ENCODE assay signal across 19 cellular contexts in genomic region chr14:97113339-97113738, GRCh38.
"Had no signal": no experiment of that assay in that cellular context is flagged by ENCODE, and none has a peak within 500 bp of the region (broad histone marks: within the 10 kb centered on the region; RNA-seq: fewer than 3 reads in every experiment).

No MANE protein-coding gene starts in this region.

- H3K4me3 ChIP-seq: esophagus squamous epithelium, left ventricle myocardium inferior, mucosa of descending colon, thoracic aorta had no signal

- H3K4me3 Mint-ChIP-seq: activated B cell treated with CpG ODN at 0.5 μM for 24 hours; activated CD4-positive, alpha-beta T cell treated with anti-CD3 and anti-CD28 coated beads, Interleukin-2, amount 10 ng/mL, durations not matched to agents 7 days and 5 days; activated naive CD8-positive, alpha-beta T cell; naive thymus-derived CD8-positive, alpha-beta T cell had no signal

- H3K27ac Mint-ChIP-seq: activated B cell treated with CpG ODN at 0.5 μM for 24 hours; activated CD4-positive, alpha-beta T cell treated with anti-CD3 and anti-CD28 coated beads, Interleukin-2, amount 10 ng/mL, durations not matched to agents 7 days and 5 days; activated naive CD8-positive, alpha-beta T cell; naive thymus-derived CD8-positive, alpha-beta T cell had no signal

- H3K4me1 ChIP-seq: esophagus squamous epithelium, left ventricle myocardium inferior had no signal

- H3K27ac ChIP-seq: esophagus squamous epithelium, left ventricle myocardium inferior, neutrophil, thoracic aorta had no signal

- ATAC-seq: mucosa of descending colon; naive thymus-derived CD8-positive, alpha-beta T cell had no signal

- H3K36me3 Mint-ChIP-seq: activated naive CD8-positive, alpha-beta T cell had no signal

- H3K4me1 Mint-ChIP-seq: activated B cell treated with CpG ODN at 0.5 μM for 24 hours had no signal

- H3K27me3 Mint-ChIP-seq: activated CD4-positive, alpha-beta T cell treated with anti-CD3 and anti-CD28 coated beads, Interleukin-2, amount 10 ng/mL, durations not matched to agents 7 days and 5 days; activated naive CD8-positive, alpha-beta T cell had no signal

- H3K36me3 ChIP-seq: esophagus squamous epithelium, left ventricle myocardium inferior, neutrophil, thoracic aorta had no signal

- H3K9me3 ChIP-seq: mucosa of descending colon, neutrophil, thoracic aorta had no signal

- DNase-seq: activated B cell treated with CpG ODN at 0.5 μM for 24 hours; activated CD4-positive, alpha-beta T cell treated with anti-CD3 and anti-CD28 coated beads, Interleukin-2, amount 10 ng/mL, durations not matched to agents 7 days and 5 days; activated CD8-positive, alpha-beta memory T cell treated with anti-CD3 and anti-CD28 coated beads, Interleukin-2, amount 50 U/mL, for 48 hours; activated gamma-delta T cell treated with Interleukin-2 at 50 U/mL for 16 hours; amniotic stem cell; central memory CD4-positive, alpha-beta T cell; cortex of kidney; effector CD4-positive, alpha-beta T cell; esophagus squamous epithelium; foreskin fibroblast; hippocampal formation; left ventricle myocardium inferior; mucosa of descending colon; naive thymus-derived CD8-positive, alpha-beta T cell; stimulated activated CD4-positive, alpha-beta T cell treated with anti-CD3 and anti-CD28 coated beads, Interleukin-12 subunit alpha, Interleukin-12 subunit beta, amount 100 ng/mL, for 4 hours; stimulated activated CD4-positive, alpha-beta T cell treated with anti-CD3 and anti-CD28 coated beads, Interleukin-2, amount 100 ng/mL, for 24 hours had no signal
